In the genomic region with DNA sequence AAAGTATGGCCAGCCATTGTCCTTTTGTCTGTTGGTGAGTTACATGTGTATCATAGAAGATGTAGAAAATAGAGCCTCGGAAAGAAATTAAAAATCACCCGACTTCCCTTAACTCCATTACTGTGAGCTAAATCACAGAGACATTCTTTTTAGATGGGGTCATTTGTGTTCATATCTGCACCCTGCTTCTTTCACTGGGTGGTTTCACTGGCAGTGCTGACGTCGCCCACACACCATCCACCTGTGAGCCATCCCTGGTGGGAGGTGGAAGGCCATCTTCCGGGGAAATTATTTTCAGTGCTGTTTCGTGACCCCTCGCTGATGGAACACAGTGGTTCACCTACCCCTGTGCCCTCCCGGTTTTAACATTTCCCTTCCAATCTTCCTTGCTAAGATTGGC, we compare ENCODE assay signal across 1 cellular context.
A peak's percentile ranks its signal among the peaks of the same experiment; 100 is the strongest.
TF ChIP-seq lines count a peak whose summit lies in the region.

No MANE protein-coding gene starts in this region.

TF ChIP-seq in HepG2, 621 proteins besides CTCF, POLR2A, EP300 and RAD21:
- TF ChIP-seq RARA (CRISPR knock-in tag; IDR thresholded peaks at IDR 0.05) (no peak), RBM22 (optimal IDR thresholded peaks at IDR 0.05; ENCODE audit: low read length) (peak; percentile 4)
